ENCODE assay signal across 2 cellular contexts in genomic region chr6:117167520-117168271, GRCh38.
TF ChIP-seq lines count a peak whose summit lies in the region.

No MANE protein-coding gene starts in this region.

TF ChIP-seq in WTC11, 78 proteins besides CTCF, POLR2A, EP300 and RAD21 (continued from another document):
- TF ChIP-seq HMGXB4 (CRISPR knock-in tag; IDR thresholded peaks at IDR 0.05) (no peak), ZSCAN18 (CRISPR knock-in tag; IDR thresholded peaks at IDR 0.05) (no peak)

TF ChIP-seq in HepG2, 621 proteins besides CTCF, POLR2A, EP300 and RAD21 (continued from another document):
- TF ChIP-seq MXI1 (IDR thresholded peaks at IDR 0.05; ENCODE audit: borderline replicate concordance, low read depth, low read length), result no peak
